Comparison of ENCODE assay signal across 19 cellular contexts in genomic region chr11:24181395-24182047, GRCh38.
"Had no signal": no experiment of that assay in that cellular context is flagged by ENCODE, and none has a peak within 500 bp of the region (broad histone marks: within the 10 kb centered on the region; RNA-seq: fewer than 3 reads in every experiment).

No MANE protein-coding gene starts in this region.

- H3K27me3 ChIP-seq: foreskin keratinocyte, hepatocyte, neutrophil, spleen, tibial artery, upper lobe of left lung, uterus had no signal

- H3K36me3 ChIP-seq: neutrophil, spleen, tibial artery, upper lobe of left lung, uterus had no signal

- ATAC-seq: foreskin keratinocyte; naive thymus-derived CD4-positive, alpha-beta T cell; sciatic nerve; stimulated activated memory B cell treated with anti-CD40 and anti-IgM and Interleukin-4, amounts not matched to agents 10 μg/mL and 1 μg/mL and 100 μg/mL, for 72 hours had no signal

- H3K4me1 ChIP-seq: foreskin keratinocyte, spleen, tibial artery, upper lobe of left lung, uterus had no signal

- H3K9me3 ChIP-seq: neutrophil, tibial artery, upper lobe of left lung, uterus had no signal

- DNase-seq: endodermal cell; erythroblast; foreskin keratinocyte; head of caudate nucleus; mammary epithelial cell; naive thymus-derived CD4-positive, alpha-beta T cell; nephron progenitor cell; posterior cingulate gyrus; spleen; stimulated activated CD4-positive, alpha-beta T cell treated with anti-CD3 and anti-CD28 coated beads, Interleukin-15, amount 100 ng/mL, for 24 hours; stimulated activated CD4-positive, alpha-beta T cell treated with anti-CD3 and anti-CD28 coated beads, Interleukin-1b, Interleukin-23, amount 100 ng/mL, for 48 hours; stimulated activated CD4-positive, alpha-beta T cell treated with anti-CD3 and anti-CD28 coated beads, Interleukin-4, amount 100 ng/mL, for 24 hours; tibial artery; upper lobe of left lung; uterus had no signal

- H3K4me3 ChIP-seq: hepatocyte, spleen, tibial artery, upper lobe of left lung, uterus had no signal

- H3K27ac ChIP-seq: foreskin keratinocyte, hepatocyte, neutrophil, spleen, tibial artery, upper lobe of left lung, uterus had no signal
